ENCODE assay signal across 20 cellular contexts in genomic region chr5:171692106-171692505, GRCh38.
"Had no signal": no experiment of that assay in that cellular context is flagged by ENCODE, and none has a peak within 500 bp of the region (broad histone marks: within the 10 kb centered on the region; RNA-seq: fewer than 3 reads in every experiment).

No MANE protein-coding gene starts in this region.

- H3K27me3 ChIP-seq: foreskin keratinocyte, right lobe of liver, testis, tibial nerve had no signal

- H3K4me1 Mint-ChIP-seq: immature natural killer cell; naive thymus-derived CD4-positive, alpha-beta T cell; stimulated activated effector memory CD8-positive, alpha-beta T cell treated with anti-CD3 and anti-CD28 coated beads, Interleukin-12 subunit alpha, Interleukin-12 subunit beta, amount 100 ng/mL, for 72 hours had no signal

- DNase-seq: effector CD4-positive, alpha-beta T cell; foreskin keratinocyte; immature natural killer cell; kidney; left cardiac atrium; mesendoderm; naive thymus-derived CD4-positive, alpha-beta T cell; nephron progenitor cell; psoas muscle; retina; stimulated activated CD4-positive, alpha-beta T cell treated with anti-CD3 and anti-CD28 coated beads, Interleukin-4, amount 100 ng/mL, for 1 hour; stimulated activated CD8-positive, alpha-beta memory T cell treated with anti-CD3 and anti-CD28 coated beads, Interleukin-4, amount 100 ng/mL, for 48 hours; testis had no signal

- ATAC-seq: foreskin keratinocyte; left cardiac atrium; naive thymus-derived CD4-positive, alpha-beta T cell; psoas muscle; right lobe of liver; stimulated activated effector memory CD8-positive, alpha-beta T cell treated with anti-CD3 and anti-CD28 coated beads, Interleukin-12 subunit alpha, Interleukin-12 subunit beta, amount 100 ng/mL, for 72 hours had no signal

- H3K36me3 Mint-ChIP-seq: immature natural killer cell; naive thymus-derived CD4-positive, alpha-beta T cell; stimulated activated effector memory CD8-positive, alpha-beta T cell treated with anti-CD3 and anti-CD28 coated beads, Interleukin-12 subunit alpha, Interleukin-12 subunit beta, amount 100 ng/mL, for 72 hours had no signal

- H3K4me3 ChIP-seq: coronary artery, psoas muscle, right lobe of liver, testis, tibial nerve had no signal

- FAIRE-seq: endothelial cell of umbilical vein, kidney had no signal

- H3K27me3 Mint-ChIP-seq: stimulated activated naive CD8-positive, alpha-beta T cell treated with anti-CD3 and anti-CD28 coated beads, Interleukin-15, Interleukin-2, amounts not matched to agents 100 ng/mL and 50 ng/mL, for 24 hours had no signal

- H3K9me3 Mint-ChIP-seq: endodermal cell; immature natural killer cell; naive thymus-derived CD4-positive, alpha-beta T cell; nephron progenitor cell; stimulated activated effector memory CD8-positive, alpha-beta T cell treated with anti-CD3 and anti-CD28 coated beads, Interleukin-12 subunit alpha, Interleukin-12 subunit beta, amount 100 ng/mL, for 72 hours; stimulated activated naive CD8-positive, alpha-beta T cell treated with anti-CD3 and anti-CD28 coated beads, Interleukin-15, Interleukin-2, amounts not matched to agents 100 ng/mL and 50 ng/mL, for 24 hours had no signal

- H3K36me3 ChIP-seq: right lobe of liver, tibial nerve had no signal

- H3K4me3 Mint-ChIP-seq: endodermal cell; immature natural killer cell; naive thymus-derived CD4-positive, alpha-beta T cell; nephron progenitor cell; stimulated activated effector memory CD8-positive, alpha-beta T cell treated with anti-CD3 and anti-CD28 coated beads, Interleukin-12 subunit alpha, Interleukin-12 subunit beta, amount 100 ng/mL, for 72 hours; stimulated activated naive CD8-positive, alpha-beta T cell treated with anti-CD3 and anti-CD28 coated beads, Interleukin-15, Interleukin-2, amounts not matched to agents 100 ng/mL and 50 ng/mL, for 24 hours had no signal

- H3K27ac ChIP-seq: coronary artery, foreskin keratinocyte, psoas muscle, right lobe of liver, testis, tibial nerve had no signal

- H3K4me1 ChIP-seq: foreskin keratinocyte, psoas muscle, right lobe of liver, testis, tibial nerve had no signal

- H3K9me3 ChIP-seq: psoas muscle, right lobe of liver, testis, tibial nerve had no signal

- H3K27ac Mint-ChIP-seq: endodermal cell; immature natural killer cell; naive thymus-derived CD4-positive, alpha-beta T cell; nephron progenitor cell; stimulated activated effector memory CD8-positive, alpha-beta T cell treated with anti-CD3 and anti-CD28 coated beads, Interleukin-12 subunit alpha, Interleukin-12 subunit beta, amount 100 ng/mL, for 72 hours; stimulated activated naive CD8-positive, alpha-beta T cell treated with anti-CD3 and anti-CD28 coated beads, Interleukin-15, Interleukin-2, amounts not matched to agents 100 ng/mL and 50 ng/mL, for 24 hours had no signal
